32 cellular contexts compared by ENCODE assay signal in the genomic region with DNA sequence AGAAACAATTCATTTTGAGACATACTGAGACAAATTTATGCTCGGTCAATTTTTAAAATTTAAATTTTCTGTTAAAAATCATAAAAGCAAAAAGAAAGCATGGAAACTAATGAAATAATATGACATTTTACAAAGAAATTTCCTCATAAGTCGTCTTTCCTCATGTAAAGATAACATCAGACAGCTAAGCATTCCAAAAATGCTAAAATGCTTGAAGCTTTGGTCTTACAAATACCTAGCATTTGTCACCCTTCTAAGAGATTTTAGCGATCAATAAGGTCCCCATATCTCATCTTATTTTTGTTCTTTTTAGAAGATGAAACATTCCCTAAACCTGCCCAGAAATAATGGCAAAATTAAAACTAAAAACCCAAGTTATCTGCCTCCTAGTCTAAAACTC.
DNase-seq lines count a peak whose midpoint lies in the region; ATAC-seq and TF ChIP-seq lines count a peak whose summit lies in the region.
"Had no signal": no experiment of that assay in that cellular context is flagged by ENCODE, and none has a peak within 500 bp of the region (broad histone marks: within the 10 kb centered on the region; RNA-seq: fewer than 3 reads in every experiment).

No MANE protein-coding gene starts in this region.

- H3K18ac ChIP-seq in mesendoderm (ENCODE audit: low read length) = no peak overlapping the region

- no peak overlapping the region for H2BK15ac ChIP-seq in mesendoderm (replicated peaks; ENCODE audit: low read depth)

- TF ChIP-seq CTCF in mesothelial cell of epicardium (IDR thresholded peaks at IDR 0.05; ENCODE audit: unreplicated experiment) (no peak), smooth muscle cell (IDR thresholded peaks at IDR 0.05; ENCODE audit: borderline replicate concordance, insufficient read depth, poor library complexity, severe bottlenecking) (no peak), foreskin keratinocyte (conservative IDR thresholded peaks at IDR 0.05) (no peak)

- no peaks in the 10 kb centered on the region for H3K27me3 ChIP-seq in mesendoderm (ENCODE audit: insufficient read depth, low read length, poor library complexity)
- H3K27me3 ChIP-seq in smooth muscle cell (ENCODE audit: low read depth) = no peaks in the 10 kb centered on the region
- peaks cover 2% of the 10 kb centered on the region for H3K27me3 ChIP-seq in foreskin keratinocyte
- H3K27me3 ChIP-seq: BE2C; BLaER1; BLaER1 treated with 17β-estradiol and CSF1 and Interleukin-3, amounts not matched to agents 10 nM and 100 nM had no signal

- peak overlapping the region; percentile 54 for H3K27ac Mint-ChIP-seq in mesothelial cell of epicardium
- H3K27ac Mint-ChIP-seq: B cell; CD14-positive monocyte; CD4-positive, alpha-beta memory T cell; CD4-positive, alpha-beta T cell; CD4-positive, CD25-positive, alpha-beta regulatory T cell; CD8-positive, alpha-beta memory T cell; CD8-positive, alpha-beta T cell had no signal

- no peak overlapping the region for H2BK120ac ChIP-seq in mesendoderm (ENCODE audit: low read depth, low read length)

- no peak overlapping the region for H2AFZ ChIP-seq in smooth muscle cell (ENCODE audit: low read depth)

- H3K36me3 ChIP-seq in mesendoderm (ENCODE audit: control insufficient read depth, insufficient read depth, low read length) (no peaks in the 10 kb centered on the region), smooth muscle cell (ENCODE audit: low read depth) (no peaks in the 10 kb centered on the region)
- H3K36me3 ChIP-seq: BE2C; BLaER1; BLaER1 treated with 17β-estradiol and CSF1 and Interleukin-3, amounts not matched to agents 10 nM and 100 nM had no signal

- ATAC-seq in foreskin keratinocyte = no peak
- no peak for ATAC-seq in GM21423 (IDR thresholded peaks at IDR 0.05; ENCODE audit: unreplicated experiment)
- ATAC-seq: A549; CD8-positive, alpha-beta T cell had no signal

- H3K36me3 Mint-ChIP-seq in mesothelial cell of epicardium = no peaks in the 10 kb centered on the region
- H3K36me3 Mint-ChIP-seq: CD14-positive monocyte; CD4-positive, alpha-beta memory T cell; CD4-positive, CD25-positive, alpha-beta regulatory T cell; CD8-positive, alpha-beta memory T cell; CD8-positive, alpha-beta T cell had no signal

- no peak overlapping the region for H4K5ac ChIP-seq in mesendoderm (ENCODE audit: low read length)

- no peak overlapping the region for H3K4ac ChIP-seq in mesendoderm (ENCODE audit: low read depth, low read length)

- H3K27me3 Mint-ChIP-seq in mesothelial cell of epicardium (ENCODE audit: low read depth) = no peaks in the 10 kb centered on the region
- H3K27me3 Mint-ChIP-seq: B cell; CD4-positive, alpha-beta memory T cell; CD4-positive, alpha-beta T cell; CD8-positive, alpha-beta memory T cell had no signal

- no peak overlapping the region for H2AK5ac ChIP-seq in mesendoderm (ENCODE audit: low read length)

- no peaks in the 10 kb centered on the region for H3K4me1 ChIP-seq in mesendoderm (ENCODE audit: control insufficient read depth, low read depth, low read length)
- H3K4me1 ChIP-seq in smooth muscle cell (ENCODE audit: low read depth) = no peaks in the 10 kb centered on the region
- H3K4me1 ChIP-seq in foreskin keratinocyte = no peaks in the 10 kb centered on the region
- H3K4me1 ChIP-seq: A549; BE2C; BLaER1; BLaER1 treated with 17β-estradiol and CSF1 and Interleukin-3, amounts not matched to agents 10 nM and 100 nM had no signal

- no peak overlapping the region for H3K4me3 Mint-ChIP-seq in mesothelial cell of epicardium
- H3K4me3 Mint-ChIP-seq: B cell; CD14-positive monocyte; CD4-positive, alpha-beta memory T cell; CD4-positive, alpha-beta T cell; CD4-positive, CD25-positive, alpha-beta regulatory T cell; CD8-positive, alpha-beta memory T cell; CD8-positive, alpha-beta T cell had no signal

- DNase-seq in mesendoderm = peak; percentile 59
- no peak for DNase-seq in mesothelial cell of epicardium (ENCODE audit: low spot score in 2 of 2, unreplicated experiment in 2 of 2)
- no peak for DNase-seq in smooth muscle cell (lab: John Stamatoyannopoulos, UW; ENCODE audit: unreplicated experiment)
- no peak for DNase-seq in foreskin keratinocyte
- DNase-seq in NCI-H446 treated with DMSO at 0.1 percent for 48 hours (lab: John Stamatoyannopoulos, UW) = no peak
- DNase-seq: 8988T; ACHN; AML-193; BE2C; C1 segment of cervical spinal cord; Caco-2; Calu3; CD4-positive, alpha-beta memory T cell; CD4-positive, alpha-beta T cell; CD4-positive, CD25-positive, alpha-beta regulatory T cell; CD8-positive, alpha-beta memory T cell; CD8-positive, alpha-beta T cell; COR-L47; DMS 273 treated with DMSO at 0.1 percent for 48 hours; DMS153; DMS79; DMS79 treated with DMSO at 0.1 percent for 48 hours; DND-41; EL had no signal

- no peak overlapping the region for H2BK5ac ChIP-seq in mesendoderm (ENCODE audit: low read length)

- H3K79me2 ChIP-seq in mesendoderm (ENCODE audit: control insufficient read depth, insufficient read depth, low read length) (no peaks in the 10 kb centered on the region), smooth muscle cell (ENCODE audit: low read depth) (no peaks in the 10 kb centered on the region)

- H3K27ac ChIP-seq in mesendoderm (ENCODE audit: low read depth, low read length) (no peak overlapping the region), smooth muscle cell (ENCODE audit: low read depth) (no peak overlapping the region), foreskin keratinocyte (no peak overlapping the region)
- H3K27ac ChIP-seq: 22Rv1; A549; BLaER1; BLaER1 treated with 17β-estradiol and CSF1 and Interleukin-3, amounts not matched to agents 10 nM and 100 nM; C4-2B had no signal

- no peak overlapping the region for H3K4me3 ChIP-seq in mesendoderm (ENCODE audit: low read length)
- no peak overlapping the region for H3K4me3 ChIP-seq in smooth muscle cell
- H3K4me3 ChIP-seq: A549; BLaER1; BLaER1 treated with 17β-estradiol and CSF1 and Interleukin-3, amounts not matched to agents 10 nM and 100 nM had no signal

- no peaks in the 10 kb centered on the region for H3K79me1 ChIP-seq in mesendoderm (ENCODE audit: low read length)

- H3K9me3 Mint-ChIP-seq in mesothelial cell of epicardium = no peaks in the 10 kb centered on the region
- H3K9me3 Mint-ChIP-seq: CD4-positive, alpha-beta memory T cell; CD4-positive, alpha-beta T cell; CD4-positive, CD25-positive, alpha-beta regulatory T cell; CD8-positive, alpha-beta T cell had no signal

- no peak overlapping the region for H4K8ac ChIP-seq in mesendoderm (ENCODE audit: low read depth, low read length)

- H3K4me1 Mint-ChIP-seq in mesothelial cell of epicardium = peaks cover 41% of the 10 kb centered on the region
- H3K4me1 Mint-ChIP-seq: B cell; CD14-positive monocyte; CD4-positive, alpha-beta memory T cell; CD4-positive, CD25-positive, alpha-beta regulatory T cell; CD8-positive, alpha-beta memory T cell had no signal

- no peak overlapping the region for H3K4me2 ChIP-seq in mesendoderm (ENCODE audit: low read length)
- peak overlapping the region; percentile 18 for H3K4me2 ChIP-seq in smooth muscle cell
- H3K4me2 ChIP-seq: A549; BLaER1; BLaER1 treated with 17β-estradiol and CSF1 and Interleukin-3, amounts not matched to agents 10 nM and 100 nM had no signal

- H4K20me1 ChIP-seq in smooth muscle cell (ENCODE audit: low read depth) = no peaks in the 10 kb centered on the region
- H4K20me1 ChIP-seq: BLaER1; BLaER1 treated with 17β-estradiol and CSF1 and Interleukin-3, amounts not matched to agents 10 nM and 100 nM had no signal

- no peak overlapping the region for H3K9ac ChIP-seq in mesendoderm (ENCODE audit: low read length)
- H3K9ac ChIP-seq in smooth muscle cell (ENCODE audit: low read depth) = no peak overlapping the region
- H3K9ac ChIP-seq: BLaER1; BLaER1 treated with 17β-estradiol and CSF1 and Interleukin-3, amounts not matched to agents 10 nM and 100 nM had no signal

- H3K23ac ChIP-seq in mesendoderm (ENCODE audit: low read length) = no peak overlapping the region

- H3K9me3 ChIP-seq in smooth muscle cell (replicated peaks; ENCODE audit: low read depth) = no peaks in the 10 kb centered on the region
- H3K9me3 ChIP-seq: A549; BE2C; BLaER1; BLaER1 treated with 17β-estradiol and CSF1 and Interleukin-3, amounts not matched to agents 10 nM and 100 nM; Caco-2 had no signal

- no CpG with 5 or more reads among the region's 3 CpGs for WGBS in mesendoderm (ENCODE audit: extremely low coverage, insufficient coverage, low lambda C conversion rate)
- 66% methylated on average over 3 of the region's 3 CpGs for WGBS in smooth muscle cell (ENCODE audit: low lambda C conversion rate)

- H3F3A ChIP-seq in smooth muscle cell (ENCODE audit: low read depth) = no peaks in the 10 kb centered on the region

- no peak overlapping the region for H3K56ac ChIP-seq in mesendoderm (ENCODE audit: low read length)
